ENCODE assay signal across 8 cellular contexts in the genomic region with DNA sequence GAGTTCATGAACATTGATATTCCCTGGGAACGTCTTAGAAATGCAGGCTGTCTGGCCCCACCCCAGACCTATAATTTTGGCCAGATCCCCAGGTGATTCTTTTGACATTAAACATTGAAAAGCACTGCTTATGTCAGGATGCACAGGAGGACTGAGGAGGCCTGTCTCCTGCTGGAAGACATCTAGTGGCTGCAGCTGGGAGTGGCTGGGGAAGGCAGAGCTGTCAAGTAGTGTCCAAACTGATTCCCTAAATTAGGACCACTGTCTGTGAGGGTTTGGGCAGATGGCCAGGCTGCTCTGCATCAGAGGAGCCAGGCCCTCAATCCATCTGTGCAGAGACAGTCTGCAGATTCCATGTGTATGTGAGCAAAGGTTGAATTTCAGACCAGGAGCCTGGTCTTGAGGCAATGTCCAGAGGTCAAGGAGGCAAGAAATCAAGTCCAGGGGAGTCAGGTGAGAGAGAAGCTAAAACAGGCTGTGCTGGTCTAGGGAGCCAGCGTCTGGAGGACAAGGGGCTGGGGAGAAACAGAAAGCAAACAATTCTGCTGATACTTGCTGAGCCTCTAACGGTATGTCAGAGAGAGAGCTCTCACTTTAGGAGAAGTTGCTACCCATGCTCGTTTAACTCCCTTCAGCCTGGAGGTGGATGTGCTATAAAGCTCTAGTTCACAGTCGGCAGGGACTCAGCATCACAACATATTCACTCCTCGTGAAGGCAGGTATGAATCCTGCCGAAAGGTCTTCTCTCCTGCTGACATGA. TPM values are rescaled to one million over a fixed set of nuclear protein-coding genes. Genes with fewer than 3 reads are reported as not detected.
A peak's percentile ranks its signal among the peaks of the same experiment; 100 is the strongest.
DNase-seq lines count a peak whose midpoint lies in the region; ATAC-seq lines count a peak whose summit lies in the region.

No MANE protein-coding gene starts in this region.

- H3K9me3 ChIP-seq in Karpas-422 (ENCODE audit: low read length) = no peaks in the 10 kb centered on the region

- no peaks in the 10 kb centered on the region for H3K4me1 ChIP-seq in Karpas-422 (ENCODE audit: low read length)

- H3K4me2 ChIP-seq in Karpas-422 (ENCODE audit: low read depth, low read length, poor library complexity, severe bottlenecking) = no peak overlapping the region

- no peaks in the 10 kb centered on the region for H3K79me2 ChIP-seq in Karpas-422 (ENCODE audit: low read length)

- no peaks in the 10 kb centered on the region for H4K20me1 ChIP-seq in Karpas-422 (ENCODE audit: insufficient read depth, low read depth, low read length)

- no peaks in the 10 kb centered on the region for H3K36me3 ChIP-seq in Karpas-422 (ENCODE audit: insufficient read depth, low read length)

- H3K4me3 Mint-ChIP-seq in activated naive CD4-positive, alpha-beta T cell treated with anti-CD3 and anti-CD28 coated beads, Interleukin-2, amount 10 ng/mL, durations not matched to agents 7 days and 5 days = no peak overlapping the region
- H3K4me3 Mint-ChIP-seq in stimulated activated naive B cell treated with anti-CD40 and anti-IgM and Interleukin-4, amounts not matched to agents 10 μg/mL and 1 μg/mL and 100 μg/mL, for 72 hours = no peak overlapping the region

- peaks cover 3% of the 10 kb centered on the region for H3K36me3 Mint-ChIP-seq in activated naive CD4-positive, alpha-beta T cell treated with anti-CD3 and anti-CD28 coated beads, Interleukin-2, amount 10 ng/mL, durations not matched to agents 7 days and 5 days
- H3K36me3 Mint-ChIP-seq in stimulated activated naive B cell treated with anti-CD40 and anti-IgM and Interleukin-4, amounts not matched to agents 10 μg/mL and 1 μg/mL and 100 μg/mL, for 72 hours = no peaks in the 10 kb centered on the region

- H2AFZ ChIP-seq in Karpas-422 (ENCODE audit: low read length) = no peak overlapping the region

- no peaks in the 10 kb centered on the region for H3K9me3 Mint-ChIP-seq in activated naive CD4-positive, alpha-beta T cell treated with anti-CD3 and anti-CD28 coated beads, Interleukin-2, amount 10 ng/mL, durations not matched to agents 7 days and 5 days
- H3K9me3 Mint-ChIP-seq in stimulated activated naive B cell treated with anti-CD40 and anti-IgM and Interleukin-4, amounts not matched to agents 10 μg/mL and 1 μg/mL and 100 μg/mL, for 72 hours = no peaks in the 10 kb centered on the region

- intact Hi-C loops in left cardiac atrium (cut with DNase I) = loop anchor here (2.0 to 10.0 kb wide), 2 partner anchors 131 to 231 kb away; no protein-coding TSS in a partner anchor

- H3K9me2 ChIP-seq in Karpas-422 (replicated peaks; ENCODE audit: insufficient read depth, low read length) = no peaks in the 10 kb centered on the region

- H3K27ac ChIP-seq in Karpas-422 (ENCODE audit: low read length) = no peak overlapping the region

- H3K4me3 ChIP-seq in Karpas-422 (ENCODE audit: low read length) = no peak overlapping the region

- H3K4me1 Mint-ChIP-seq in activated naive CD4-positive, alpha-beta T cell treated with anti-CD3 and anti-CD28 coated beads, Interleukin-2, amount 10 ng/mL, durations not matched to agents 7 days and 5 days = peaks cover 67% of the 10 kb centered on the region
- H3K4me1 Mint-ChIP-seq in stimulated activated naive B cell treated with anti-CD40 and anti-IgM and Interleukin-4, amounts not matched to agents 10 μg/mL and 1 μg/mL and 100 μg/mL, for 72 hours = no peaks in the 10 kb centered on the region

- H3K27me3 Mint-ChIP-seq in activated naive CD4-positive, alpha-beta T cell treated with anti-CD3 and anti-CD28 coated beads, Interleukin-2, amount 10 ng/mL, durations not matched to agents 7 days and 5 days = peaks cover 5% of the 10 kb centered on the region
- H3K27me3 Mint-ChIP-seq in stimulated activated naive B cell treated with anti-CD40 and anti-IgM and Interleukin-4, amounts not matched to agents 10 μg/mL and 1 μg/mL and 100 μg/mL, for 72 hours = no peaks in the 10 kb centered on the region

- no peaks in the 10 kb centered on the region for H3K27me3 ChIP-seq in Karpas-422 (ENCODE audit: low read length)

- CTCF ChIA-PET in activated naive CD4-positive, alpha-beta T cell treated with anti-CD3 and anti-CD28 coated beads, Interleukin-2, amount 10 ng/mL, durations not matched to agents 7 days and 5 days (lab: Charles Lee) = interaction anchor here (0.7 to 4.9 kb wide), 11 partner anchors 12 to 133 kb away, joined by 3 to 26 read pairs (median 4); partner anchors contain the start of genes CCDC83 and SYTL2

- H3K9ac ChIP-seq in Karpas-422 (ENCODE audit: low read length) = no peak overlapping the region

- H3K27ac Mint-ChIP-seq in activated naive CD4-positive, alpha-beta T cell treated with anti-CD3 and anti-CD28 coated beads, Interleukin-2, amount 10 ng/mL, durations not matched to agents 7 days and 5 days = peak overlapping the region; percentile 2
- no peak overlapping the region for H3K27ac Mint-ChIP-seq in stimulated activated naive B cell treated with anti-CD40 and anti-IgM and Interleukin-4, amounts not matched to agents 10 μg/mL and 1 μg/mL and 100 μg/mL, for 72 hours

- DNase-seq in stimulated activated CD4-positive, alpha-beta T cell treated with anti-CD3 and anti-CD28 coated beads, Interleukin-15, amount 100 ng/mL, for 24 hours = peak; percentile 40
- DNase-seq in stimulated activated CD4-positive, alpha-beta T cell treated with anti-CD3 and anti-CD28 coated beads, Interleukin-4, amount 100 ng/mL, for 1 hour = no peak
- peak; percentile 75 for DNase-seq in Karpas-422
- peak; percentile 47 for DNase-seq in activated naive CD4-positive, alpha-beta T cell treated with anti-CD3 and anti-CD28 coated beads, Interleukin-2, amount 10 ng/mL, durations not matched to agents 7 days and 5 days
- DNase-seq in left cardiac atrium = peak; percentile 46
- no peak for DNase-seq in stimulated activated naive B cell treated with anti-CD40 and anti-IgM and Interleukin-4, amounts not matched to agents 10 μg/mL and 1 μg/mL and 100 μg/mL, for 72 hours
- DNase-seq in stimulated activated CD4-positive, alpha-beta T cell treated with anti-CD3 and anti-CD28 coated beads, Interleukin-1b, Interleukin-23, amount 100 ng/mL, for 48 hours = no peak
- DNase-seq in AG08396 (ENCODE audit: low spot score) = no peak

- ATAC-seq in left cardiac atrium = peak; percentile 61 to 70
- peak; percentile 48 to 63 for ATAC-seq in stimulated activated naive B cell treated with anti-CD40 and anti-IgM and Interleukin-4, amounts not matched to agents 10 μg/mL and 1 μg/mL and 100 μg/mL, for 72 hours (replicated peaks)

RNA-seq across cellular contexts. Expression of gene SYTL2, which starts 15.3 kb away (rescaled TPM):
- total RNA-seq in Karpas-422 (2014; rRNA removed; shearing (Covaris generic); ENCODE audit: low replicate concordance) = 0.69 and 0.75 TPM in 2 replicates
- 10 to 100 TPM in 1 of 2 donors, 1 to 10 TPM in 1; 7.2 to 12.4 TPM for total RNA-seq in left cardiac atrium

RNA-seq across cellular contexts. Expression of gene CCDC83, which starts 28.9 kb away (rescaled TPM):
- not detected in 2 replicates for total RNA-seq in Karpas-422 (2014; rRNA removed; shearing (Covaris generic); ENCODE audit: low replicate concordance)
- total RNA-seq in left cardiac atrium = not detected

Comparison
In these comparisons a context has a peak if more than half of its experiments do, and no peak if none do; other contexts are left out.
1. DNase-seq: peak in stimulated activated CD4-positive, alpha-beta T cell treated with anti-CD3 and anti-CD28 coated beads, Interleukin-15, amount 100 ng/mL, for 24 hours (single experiment), Karpas-422 (single experiment), activated naive CD4-positive, alpha-beta T cell treated with anti-CD3 and anti-CD28 coated beads, Interleukin-2, amount 10 ng/mL, durations not matched to agents 7 days and 5 days (single experiment) and left cardiac atrium (single experiment); none in stimulated activated CD4-positive, alpha-beta T cell treated with anti-CD3 and anti-CD28 coated beads, Interleukin-4, amount 100 ng/mL, for 1 hour (single experiment), stimulated activated naive B cell treated with anti-CD40 and anti-IgM and Interleukin-4, amounts not matched to agents 10 μg/mL and 1 μg/mL and 100 μg/mL, for 72 hours (single experiment), stimulated activated CD4-positive, alpha-beta T cell treated with anti-CD3 and anti-CD28 coated beads, Interleukin-1b, Interleukin-23, amount 100 ng/mL, for 48 hours (single experiment) and AG08396 (single experiment).